In genomic region chr10:84988011-84988410, GRCh38 we compare ENCODE assay signal across 9 cellular contexts.
"Had no signal": no experiment of that assay in that cellular context is flagged by ENCODE, and none has a peak within 500 bp of the region (broad histone marks: within the 10 kb centered on the region; RNA-seq: fewer than 3 reads in every experiment).

No MANE protein-coding gene starts in this region.

- H3K9me3 ChIP-seq: HAP-1 had no signal

- DNase-seq: GM23248, GOT3, H7, H9, HCEC 1CT, HFFc6 had no signal

- H3K27ac ChIP-seq: GM23248 had no signal

- H3K4me1 ChIP-seq: HAP-1 had no signal

- H3K4me3 ChIP-seq: GM23248, GM23338, HAP-1 had no signal

- H3K9ac ChIP-seq: GM23248 had no signal

- H3K36me3 ChIP-seq: HAP-1 had no signal

- ATAC-seq: GM23338, HCT116 had no signal

- H3K4me2 ChIP-seq: GM23338 had no signal

- H2AFZ ChIP-seq: GM23248, GM23338 had no signal
